Comparison of ENCODE assay signal across 10 cellular contexts in genomic region chr11:126305699-126306098, GRCh38. TPM values are rescaled to one million over a fixed set of nuclear protein-coding genes. Genes with fewer than 3 reads are reported as not detected.
DNase-seq lines count a peak whose midpoint lies in the region; ATAC-seq lines count a peak whose summit lies in the region.
"Had no signal": no experiment of that assay in that cellular context is flagged by ENCODE, and none has a peak within 500 bp of the region (broad histone marks: within the 10 kb centered on the region; RNA-seq: fewer than 3 reads in every experiment).

No MANE protein-coding gene starts in this region.

- H3K36me3 Mint-ChIP-seq in CD8-positive, alpha-beta memory T cell: peaks cover 0 to 46% (median 7%) of the 10 kb centered on the region in 3 donors
- H3K36me3 Mint-ChIP-seq in activated T-cell treated with anti-CD3 and anti-CD28 coated beads, Interleukin-2, amount 50 U/mL, for 72 hours (ENCODE audit: insufficient read depth in 2 of 2): peaks cover 5 to 9% of the 10 kb centered on the region in 2 donors

- peaks cover 35 to 60% (median 53%) of the 10 kb centered on the region in 3 donors for H3K4me1 Mint-ChIP-seq in CD8-positive, alpha-beta memory T cell
- H3K4me1 Mint-ChIP-seq in activated T-cell treated with anti-CD3 and anti-CD28 coated beads, Interleukin-2, amount 50 U/mL, for 72 hours (ENCODE audit: low read depth): peaks cover 57% of the 10 kb centered on the region

- H3K27ac Mint-ChIP-seq in CD8-positive, alpha-beta memory T cell: peak overlapping the region in 7 of 8 donors; percentile 45 to 92 (median 79)
- H3K27ac Mint-ChIP-seq in activated T-cell treated with anti-CD3 and anti-CD28 coated beads, Interleukin-2, amount 50 U/mL, for 72 hours: peak overlapping the region; percentile 72

- DNase-seq in CD8-positive, alpha-beta memory T cell: no peak
- DNase-seq in activated T-cell treated with anti-CD3 and anti-CD28 coated beads, Interleukin-2, amount 50 U/mL, for 72 hours: peak; percentile 34 to 35
- no peak for DNase-seq in NCI-H187 treated with DMSO at 0.1 percent for 48 hours (lab: John Stamatoyannopoulos, UW)
- DNase-seq in stimulated activated naive CD4-positive, alpha-beta T cell treated with Interleukin-2 at 50 U/mL for 16 hours (lab: John Stamatoyannopoulos, UW): no peak
- no peak for DNase-seq in NCI-H2196 treated with DMSO at 0.1 percent for 48 hours (lab: John Stamatoyannopoulos, UW; ENCODE audit: unreplicated experiment)
- DNase-seq in stimulated activated CD8-positive, alpha-beta memory T cell treated with anti-CD3 and anti-CD28 coated beads, Interleukin-4, amount 100 ng/mL, for 48 hours: no peak
- DNase-seq: trophoblast cell had no signal

- CTCF ChIA-PET in CD8-positive, alpha-beta memory T cell (lab: Charles Lee): interaction anchor here (1.1 to 1.3 kb wide), 2 partner anchors 11 to 13 kb away, joined by 3 read pairs; no protein-coding TSS in a partner anchor

- H3K4me1 ChIP-seq in CD8-positive, alpha-beta memory T cell (ENCODE audit: insufficient read depth, low read length): peaks cover 32% of the 10 kb centered on the region

- H3K9me3 Mint-ChIP-seq in CD8-positive, alpha-beta memory T cell: no peaks in the 10 kb centered on the region
- no peaks in the 10 kb centered on the region for H3K9me3 Mint-ChIP-seq in activated T-cell treated with anti-CD3 and anti-CD28 coated beads, Interleukin-2, amount 50 U/mL, for 72 hours

- POLR2A ChIA-PET in CD8-positive, alpha-beta memory T cell (lab: Charles Lee): no interaction called here

- H3K4me3 ChIP-seq in CD8-positive, alpha-beta memory T cell (ENCODE audit: low read length): no peak overlapping the region
- H3K4me3 ChIP-seq: SJSA1 had no signal

- H3K4me3 Mint-ChIP-seq in CD8-positive, alpha-beta memory T cell: peak overlapping the region; percentile 46 to 99 (median 80)
- peak overlapping the region; percentile 79 to 93 for H3K4me3 Mint-ChIP-seq in activated T-cell treated with anti-CD3 and anti-CD28 coated beads, Interleukin-2, amount 50 U/mL, for 72 hours

- no peaks in the 10 kb centered on the region for H3K9me3 ChIP-seq in CD8-positive, alpha-beta memory T cell (ENCODE audit: low read length)
- H3K9me3 ChIP-seq: SJSA1 had no signal

- ATAC-seq in GM19351 (IDR thresholded peaks at IDR 0.05; ENCODE audit: unreplicated experiment) (peak; percentile 61), HG03066 (IDR thresholded peaks at IDR 0.05; ENCODE audit: low read depth, unreplicated experiment) (peak; percentile 43)
- peak; percentile 63 to 68 for ATAC-seq in activated T-cell treated with anti-CD3 and anti-CD28 coated beads, Interleukin-2, amount 50 U/mL, for 72 hours (replicated peaks in 1 of 2)

- H3K36me3 ChIP-seq in CD8-positive, alpha-beta memory T cell (ENCODE audit: insufficient read depth, low read length): peaks cover 9% of the 10 kb centered on the region

- H3K27ac ChIP-seq in CD8-positive, alpha-beta memory T cell (ENCODE audit: low read depth, low read length): no peak overlapping the region
- H3K27ac ChIP-seq: SJSA1 had no signal

- H3K27me3 Mint-ChIP-seq in CD8-positive, alpha-beta memory T cell: no peaks in the 10 kb centered on the region
- no peaks in the 10 kb centered on the region for H3K27me3 Mint-ChIP-seq in activated T-cell treated with anti-CD3 and anti-CD28 coated beads, Interleukin-2, amount 50 U/mL, for 72 hours (ENCODE audit: low read depth)

- H3K27me3 ChIP-seq in CD8-positive, alpha-beta memory T cell (ENCODE audit: insufficient read depth, low read length, poor library complexity, severe bottlenecking): no peaks in the 10 kb centered on the region
- H3K27me3 ChIP-seq: SJSA1 had no signal

RNA-seq across cellular contexts. Expression of gene DCPS, which starts 1.8 kb away (rescaled TPM):
- total RNA-seq in CD8-positive, alpha-beta memory T cell: 10 to 100 TPM; 40.0 to 42.4 TPM
- 59.6 TPM for polyA plus RNA-seq in CD8-positive, alpha-beta memory T cell
- total RNA-seq in activated T-cell treated with anti-CD3 and anti-CD28 coated beads, Interleukin-2, amount 50 U/mL, for 72 hours: 10 to 100 TPM; 33.9 to 37.7 TPM

RNA-seq across cellular contexts. Expression of gene TIRAP, which starts 22.8 kb away (rescaled TPM):
- 10 to 100 TPM; 10.6 to 11.3 TPM for total RNA-seq in CD8-positive, alpha-beta memory T cell
- 13.0 TPM for polyA plus RNA-seq in CD8-positive, alpha-beta memory T cell
- total RNA-seq in activated T-cell treated with anti-CD3 and anti-CD28 coated beads, Interleukin-2, amount 50 U/mL, for 72 hours: 10 to 100 TPM; 14.0 to 15.2 TPM

RNA-seq across cellular contexts. Expression of gene FOXRED1, which starts 36.7 kb away (rescaled TPM):
- total RNA-seq in CD8-positive, alpha-beta memory T cell: 10 to 100 TPM; 40.3 to 42.4 TPM
- 16.3 TPM for polyA plus RNA-seq in CD8-positive, alpha-beta memory T cell
- 10 to 100 TPM; 35.0 to 51.9 TPM for total RNA-seq in activated T-cell treated with anti-CD3 and anti-CD28 coated beads, Interleukin-2, amount 50 U/mL, for 72 hours

RNA-seq across cellular contexts. Expression of gene SRPRA, which starts 37.0 kb away (rescaled TPM):
- total RNA-seq in CD8-positive, alpha-beta memory T cell: 100 to 1,000 TPM; 157 TPM
- polyA plus RNA-seq in CD8-positive, alpha-beta memory T cell: 168 TPM
- total RNA-seq in activated T-cell treated with anti-CD3 and anti-CD28 coated beads, Interleukin-2, amount 50 U/mL, for 72 hours: 100 to 1,000 TPM; 118 to 136 TPM

RNA-seq across cellular contexts. Expression of gene ST3GAL4, which starts 49.8 kb away (rescaled TPM):
- 10 to 100 TPM; 11.0 to 12.5 TPM for total RNA-seq in CD8-positive, alpha-beta memory T cell
- polyA plus RNA-seq in CD8-positive, alpha-beta memory T cell: 8.3 TPM
- 10 to 100 TPM; 10.9 to 12.1 TPM for total RNA-seq in activated T-cell treated with anti-CD3 and anti-CD28 coated beads, Interleukin-2, amount 50 U/mL, for 72 hours

Comparison
In these comparisons a context has a peak if more than half of its experiments do, and no peak if none do; other contexts are left out.
1. DNase-seq: peak in activated T-cell treated with anti-CD3 and anti-CD28 coated beads, Interleukin-2, amount 50 U/mL, for 72 hours (2 of 2); none in CD8-positive, alpha-beta memory T cell (0 of 5), NCI-H187 treated with DMSO at 0.1 percent for 48 hours (single experiment), stimulated activated naive CD4-positive, alpha-beta T cell treated with Interleukin-2 at 50 U/mL for 16 hours (single experiment), NCI-H2196 treated with DMSO at 0.1 percent for 48 hours (single experiment) and stimulated activated CD8-positive, alpha-beta memory T cell treated with anti-CD3 and anti-CD28 coated beads, Interleukin-4, amount 100 ng/mL, for 48 hours (single experiment).
2. Peak in every context shown above with its lines, with median percentiles within 50 percentile points of each other: ATAC-seq.